19 cellular contexts compared by ENCODE assay signal in the genomic region with DNA sequence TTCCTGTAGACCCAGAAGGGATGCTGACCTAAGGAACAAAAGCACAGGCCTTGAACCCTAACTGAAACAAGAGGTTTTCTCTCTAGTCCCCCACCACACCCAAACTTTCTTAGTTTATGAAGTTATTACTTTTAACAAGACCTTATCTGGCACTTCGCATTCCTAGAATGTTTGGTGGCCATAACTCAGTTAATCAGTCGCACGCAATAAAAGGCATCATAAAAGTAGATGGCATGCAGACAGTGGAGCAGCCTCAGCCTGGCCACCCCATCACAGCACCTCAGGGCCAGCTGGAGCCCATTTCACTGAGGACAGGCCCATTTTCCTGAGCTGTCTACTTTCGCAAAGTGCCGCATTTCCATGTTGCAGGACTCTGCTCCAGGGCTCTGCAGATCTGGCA.
DNase-seq lines count a peak whose midpoint lies in the region; ATAC-seq and TF ChIP-seq lines count a peak whose summit lies in the region.
"Had no signal": no experiment of that assay in that cellular context is flagged by ENCODE, and none has a peak within 500 bp of the region (broad histone marks: within the 10 kb centered on the region; RNA-seq: fewer than 3 reads in every experiment).

No MANE protein-coding gene starts in this region.

- peaks cover 12% of the 10 kb centered on the region for H3K4me1 Mint-ChIP-seq in Caco-2 (ENCODE audit: low read depth, unreplicated experiment)

- ATAC-seq in mucosa of descending colon (peak; percentile 87), HG02588 (IDR thresholded peaks at IDR 0.05; ENCODE audit: unreplicated experiment) (no peak)
- ATAC-seq: A549, K562 had no signal

- DNase-seq in Caco-2 (peak; percentile 72 to 86), LoVo (ENCODE audit: low spot score) (peak; percentile 59), hepatocyte (ENCODE audit: low spot score) (peak; percentile 68), mucosa of descending colon (peak in 2 of 3 donors; percentile 28 to 47), cortex of kidney (lab: John Stamatoyannopoulos, UW) (no peak), G401 (ENCODE audit: low spot score) (no peak), activated T-cell treated with anti-CD3 and anti-CD28 coated beads for 4 hours (no peak)
- DNase-seq: AML-193; CD4-positive, alpha-beta T cell; DMS153; DMS79; GOT3; H9; IMR-90 had no signal

- H3K4me1 ChIP-seq in Caco-2 = peaks cover 36% of the 10 kb centered on the region
- H3K4me1 ChIP-seq in hepatocyte (ENCODE audit: insufficient read depth) = peaks cover 23% of the 10 kb centered on the region
- H3K4me1 ChIP-seq in mucosa of descending colon (ENCODE audit: low read depth) = peaks cover 11% of the 10 kb centered on the region
- H3K4me1 ChIP-seq: A549 had no signal

- POLR2A ChIA-PET in Caco-2 (lab: Charles Lee) = no interaction called here

- H3K36me3 ChIP-seq in Caco-2 (ENCODE audit: control insufficient read depth, insufficient read depth, low read length) (no peaks in the 10 kb centered on the region), hepatocyte (replicated peaks; ENCODE audit: insufficient read depth, low read depth) (no peaks in the 10 kb centered on the region), mucosa of descending colon (ENCODE audit: low read depth) (no peaks in the 10 kb centered on the region)

- peaks cover 38% of the 10 kb centered on the region for H3K9me3 Mint-ChIP-seq in Caco-2 (ENCODE audit: unreplicated experiment)

- no peaks in the 10 kb centered on the region for H3K27me3 Mint-ChIP-seq in Caco-2 (ENCODE audit: insufficient read depth, unreplicated experiment)
- H3K27me3 Mint-ChIP-seq: CD4-positive, alpha-beta T cell had no signal

- peak overlapping the region; percentile 63 for H3K27ac ChIP-seq in hepatocyte
- H3K27ac ChIP-seq: 22Rv1, A549, C4-2B had no signal

- no peaks in the 10 kb centered on the region for H3K27me3 ChIP-seq in Caco-2 (replicated peaks; ENCODE audit: control insufficient read depth, insufficient read depth, low read length)
- no peaks in the 10 kb centered on the region for H3K27me3 ChIP-seq in hepatocyte

- H3K36me3 Mint-ChIP-seq in Caco-2 (ENCODE audit: insufficient read depth, unreplicated experiment) = peaks cover 4% of the 10 kb centered on the region

- peak overlapping the region; percentile 87 for H3K27ac Mint-ChIP-seq in Caco-2 (ENCODE audit: unreplicated experiment)
- H3K27ac Mint-ChIP-seq: CD4-positive, alpha-beta T cell; H9 had no signal

- TF ChIP-seq CTCF in Caco-2 (IDR thresholded peaks at IDR 0.05; ENCODE audit: insufficient read depth in 1 of 2, low read depth in 1 of 2, low read length in 1 of 2, severe bottlenecking in 1 of 2, unreplicated experiment in 1 of 2) = no peak
- no peak for TF ChIP-seq CTCF in hepatocyte (IDR thresholded peaks at IDR 0.05; ENCODE audit: poor library complexity)
- no peak for TF ChIP-seq CTCF in mucosa of descending colon (IDR thresholded peaks at IDR 0.05)

- H3K9me2 ChIP-seq in hepatocyte (replicated peaks; ENCODE audit: insufficient read depth) = no peaks in the 10 kb centered on the region

- peak overlapping the region; percentile 29 for H3K4me3 Mint-ChIP-seq in Caco-2 (ENCODE audit: unreplicated experiment)
- H3K4me3 Mint-ChIP-seq: CD4-positive, alpha-beta T cell; H9 had no signal

- H3K4me2 ChIP-seq in hepatocyte = peak overlapping the region; percentile 30
- H3K4me2 ChIP-seq: A549 had no signal

- 46% methylated on average over 5 of the region's 5 CpGs for WGBS in hepatocyte (ENCODE audit: low lambda C conversion rate, missing lambda C conversion rate)

- no peak overlapping the region for H3K4me3 ChIP-seq in Caco-2 (ENCODE audit: low read depth, low read length)
- H3K4me3 ChIP-seq in hepatocyte = no peak overlapping the region
- H3K4me3 ChIP-seq in mucosa of descending colon = no peak overlapping the region
- H3K4me3 ChIP-seq: A549, K562 had no signal

- no peaks in the 10 kb centered on the region for H4K20me1 ChIP-seq in hepatocyte (ENCODE audit: insufficient read depth, poor library complexity, severe bottlenecking)

- no peaks in the 10 kb centered on the region for H3K79me2 ChIP-seq in hepatocyte

- H3K9me3 ChIP-seq in Caco-2 = peaks cover 32% of the 10 kb centered on the region
- no peaks in the 10 kb centered on the region for H3K9me3 ChIP-seq in hepatocyte (ENCODE audit: low read depth)
- no peaks in the 10 kb centered on the region for H3K9me3 ChIP-seq in mucosa of descending colon
- H3K9me3 ChIP-seq: A549 had no signal

- BruUV-seq in Caco-2 (replicated peaks; lab: Mats Ljungman, UMichigan) = no TSS peak

- H2AFZ ChIP-seq in hepatocyte = no peak overlapping the region

- intact Hi-C loops in Caco-2 (cut with micrococcal nuclease; ENCODE audit: unreplicated experiment) = loop anchor here (1.0 kb wide), 1 partner anchor 96 kb away; no protein-coding TSS in a partner anchor
- intact Hi-C loops in mucosa of descending colon (cut with DNase I, micrococcal nuclease) = no loop called here

- in situ Hi-C loops in G401 (cut with HindIII; ENCODE audit: low sequenced_read_pairs) = no loop called here

- CTCF ChIA-PET in Caco-2 (lab: Charles Lee) = no interaction called here

Comparison
In these comparisons a context has a peak if more than half of its experiments do, and no peak if none do; other contexts are left out.
1. DNase-seq: peak in Caco-2 (2 of 2), LoVo (single experiment), hepatocyte (single experiment) and mucosa of descending colon (2 of 3); none in cortex of kidney (single experiment), G401 (single experiment) and activated T-cell treated with anti-CD3 and anti-CD28 coated beads for 4 hours (single experiment).